8 cellular contexts compared by ENCODE assay signal in genomic region chr9:95508968-95509850, GRCh38. TPM values are rescaled to one million over a fixed set of nuclear protein-coding genes. Genes with fewer than 3 reads are reported as not detected.
DNase-seq lines count a peak whose midpoint lies in the region; ATAC-seq and TF ChIP-seq lines count a peak whose summit lies in the region.

No MANE protein-coding gene starts in this region.

- under 1% methylated on average over 46 of the region's 48 CpGs for WGBS in mesenchymal stem cell

- peak overlapping the region; percentile 100 for H3K4me2 ChIP-seq in mesenchymal stem cell (ENCODE audit: low read length, poor library complexity, severe bottlenecking)

- H2AK5ac ChIP-seq in mesenchymal stem cell (ENCODE audit: low read length, severe bottlenecking), result no peak overlapping the region

- no peaks in the 10 kb centered on the region for H3K36me3 ChIP-seq in mesenchymal stem cell (ENCODE audit: control insufficient read depth in 1 of 2, insufficient read depth in 2 of 2, low read depth in 1 of 2, low read length in 2 of 2)

- peaks cover 7% of the 10 kb centered on the region for H3K36me3 Mint-ChIP-seq in endothelial cell (ENCODE audit: low read depth, unreplicated experiment)
- H3K36me3 Mint-ChIP-seq in stimulated activated effector memory CD8-positive, alpha-beta T cell treated with anti-CD3 and anti-CD28 coated beads, Interleukin-12 subunit alpha, Interleukin-12 subunit beta, amount 100 ng/mL, for 72 hours, result peaks cover 23% of the 10 kb centered on the region

- TF ChIP-seq CTCF in endothelial cell (IDR thresholded peaks at IDR 0.05; ENCODE audit: unreplicated experiment), result no peak

- H3K4me1 Mint-ChIP-seq in endothelial cell (ENCODE audit: unreplicated experiment), result peaks cover 36% of the 10 kb centered on the region
- peaks cover 40% of the 10 kb centered on the region for H3K4me1 Mint-ChIP-seq in stimulated activated effector memory CD8-positive, alpha-beta T cell treated with anti-CD3 and anti-CD28 coated beads, Interleukin-12 subunit alpha, Interleukin-12 subunit beta, amount 100 ng/mL, for 72 hours

- peak overlapping the region; percentile 97 for H2BK120ac ChIP-seq in mesenchymal stem cell (ENCODE audit: low read depth, low read length)

- DNase-seq in AG20443 (ENCODE audit: low spot score) (peak; percentile 73), NCI-H774 (lab: John Stamatoyannopoulos, UW) (peak; percentile 86), endothelial cell (ENCODE audit: low spot score) (peak; percentile 69), mesenchymal stem cell (peak; percentile 98)
- DNase-seq in activated CD8-positive, alpha-beta memory T cell treated with anti-CD3 and anti-CD28 coated beads, Interleukin-2, amount 50 U/mL, for 48 hours, result peak; percentile 79
- DNase-seq in stimulated activated effector memory CD8-positive, alpha-beta T cell treated with anti-CD3 and anti-CD28 coated beads, Interleukin-12 subunit alpha, Interleukin-12 subunit beta, amount 100 ng/mL, for 72 hours (ENCODE audit: low spot score in 2 of 2), result peak; percentile 34 to 83

- H3K9me3 ChIP-seq in mesenchymal stem cell (ENCODE audit: control insufficient read depth, low read length), result no peaks in the 10 kb centered on the region

- H3K9ac ChIP-seq in mesenchymal stem cell (ENCODE audit: low read length), result peak overlapping the region; percentile 95

- H3K27me3 ChIP-seq in mesenchymal stem cell (ENCODE audit: control insufficient read depth in 1 of 2, insufficient read depth in 1 of 2, low read length in 2 of 2), result no peaks in the 10 kb centered on the region

- peak overlapping the region; percentile 68 for H3K27ac Mint-ChIP-seq in endothelial cell (ENCODE audit: unreplicated experiment)
- peak overlapping the region; percentile 69 for H3K27ac Mint-ChIP-seq in stimulated activated effector memory CD8-positive, alpha-beta T cell treated with anti-CD3 and anti-CD28 coated beads, Interleukin-12 subunit alpha, Interleukin-12 subunit beta, amount 100 ng/mL, for 72 hours

- H3K4me1 ChIP-seq in mesenchymal stem cell (ENCODE audit: control insufficient read depth, insufficient read depth, low read depth, low read length), result peaks cover 13% of the 10 kb centered on the region

- H3K4me3 Mint-ChIP-seq in endothelial cell (ENCODE audit: unreplicated experiment), result peak overlapping the region; percentile 95
- H3K4me3 Mint-ChIP-seq in stimulated activated effector memory CD8-positive, alpha-beta T cell treated with anti-CD3 and anti-CD28 coated beads, Interleukin-12 subunit alpha, Interleukin-12 subunit beta, amount 100 ng/mL, for 72 hours, result peak overlapping the region; percentile 92

- peak overlapping the region in 1 of 2 experiments; percentile 91 for H3K4ac ChIP-seq in mesenchymal stem cell (ENCODE audit: low read depth in 1 of 2, low read length in 2 of 2)

- H3K14ac ChIP-seq in mesenchymal stem cell (ENCODE audit: low read length in 2 of 2), result no peak overlapping the region

- H4K8ac ChIP-seq in mesenchymal stem cell (ENCODE audit: low read length), result peak overlapping the region; percentile 77

- H3K9me3 Mint-ChIP-seq in endothelial cell (ENCODE audit: unreplicated experiment), result no peaks in the 10 kb centered on the region
- H3K9me3 Mint-ChIP-seq in stimulated activated effector memory CD8-positive, alpha-beta T cell treated with anti-CD3 and anti-CD28 coated beads, Interleukin-12 subunit alpha, Interleukin-12 subunit beta, amount 100 ng/mL, for 72 hours, result no peaks in the 10 kb centered on the region

- H2BK15ac ChIP-seq in mesenchymal stem cell (ENCODE audit: low read depth, poor library complexity, severe bottlenecking), result peak overlapping the region; percentile 83

- H3K79me1 ChIP-seq in mesenchymal stem cell (replicated peaks; ENCODE audit: low read length, poor library complexity, severe bottlenecking), result peaks cover 16% of the 10 kb centered on the region

- peaks cover 12% of the 10 kb centered on the region for H3K27me3 Mint-ChIP-seq in endothelial cell (ENCODE audit: unreplicated experiment)

- no peak overlapping the region for H4K91ac ChIP-seq in mesenchymal stem cell (ENCODE audit: low read length)

- peak overlapping the region; percentile 81 to 95 for H3K4me3 ChIP-seq in mesenchymal stem cell (ENCODE audit: insufficient read depth in 1 of 2, low read depth in 1 of 2, low read length in 2 of 2)

- peak overlapping the region; percentile 62 to 95 for H3K18ac ChIP-seq in mesenchymal stem cell (ENCODE audit: low read depth in 1 of 2, low read length in 2 of 2)

- H3K27ac ChIP-seq in mesenchymal stem cell (ENCODE audit: low read length, poor library complexity, severe bottlenecking), result peak overlapping the region; percentile 92

- H2AFZ ChIP-seq in mesenchymal stem cell (ENCODE audit: low read depth, low read length), result no peak overlapping the region

- H3K23ac ChIP-seq in mesenchymal stem cell (ENCODE audit: low read length in 2 of 2), result peak overlapping the region in 1 of 2 experiments; percentile 79

- H2BK12ac ChIP-seq in mesenchymal stem cell (ENCODE audit: low read length in 2 of 2), result no peak overlapping the region

- ATAC-seq in GM19035 (IDR thresholded peaks at IDR 0.05; ENCODE audit: unreplicated experiment) (peak; percentile 30), HG03571 (IDR thresholded peaks at IDR 0.05; ENCODE audit: unreplicated experiment) (peak; percentile 24)
- peak; percentile 55 for ATAC-seq in stimulated activated effector memory CD8-positive, alpha-beta T cell treated with anti-CD3 and anti-CD28 coated beads, Interleukin-12 subunit alpha, Interleukin-12 subunit beta, amount 100 ng/mL, for 72 hours

- H2BK5ac ChIP-seq in mesenchymal stem cell (ENCODE audit: low read depth, low read length, poor library complexity, severe bottlenecking), result peak overlapping the region; percentile 24

RNA-seq across cellular contexts. Expression of gene PTCH1, which starts 7.6 kb away (rescaled TPM):
- 24.1 TPM for total RNA-seq in endothelial cell (ENCODE audit: unreplicated experiment)
- polyA plus RNA-seq in mesenchymal stem cell (2013, experiment 1 of 2), result 8.7 TPM
- 9.5 TPM for polyA plus RNA-seq in mesenchymal stem cell (2013, experiment 2 of 2)

Comparison
In these comparisons a context has a peak if more than half of its experiments do, and no peak if none do; other contexts are left out.
1. Peak in every context shown above with its lines: DNase-seq, ATAC-seq, H3K4me3 ChIP-seq and H3K27ac ChIP-seq.